17 cellular contexts compared by ENCODE assay signal in genomic region chr11:61514050-61514917, GRCh38. TPM values are rescaled to one million over a fixed set of nuclear protein-coding genes. Genes with fewer than 3 reads are reported as not detected.
A peak's percentile ranks its signal among the peaks of the same experiment; 100 is the strongest.
DNase-seq lines count a peak whose midpoint lies in the region; ATAC-seq and TF ChIP-seq lines count a peak whose summit lies in the region.
"Had no signal": no experiment of that assay in that cellular context is flagged by ENCODE, and none has a peak within 500 bp of the region (broad histone marks: within the 10 kb centered on the region; RNA-seq: fewer than 3 reads in every experiment).

No MANE protein-coding gene starts in this region.

- peak overlapping the region; percentile 42 for H3K4me3 Mint-ChIP-seq in Caco-2 (ENCODE audit: unreplicated experiment)
- no peak overlapping the region for H3K4me3 Mint-ChIP-seq in T-cell
- H3K4me3 Mint-ChIP-seq: endodermal cell; stimulated activated naive CD8-positive, alpha-beta T cell treated with anti-CD3 and anti-CD28 coated beads, Interleukin-15, Interleukin-2, amounts not matched to agents 100 ng/mL and 50 ng/mL, for 24 hours had no signal

- DNase-seq in Caco-2 (peak in 1 of 2 experiments; percentile 55), HT-29 (ENCODE audit: low spot score) (peak; percentile 45), SJCRH30 (peak; percentile 77 to 91), myocyte (ENCODE audit: low read depth) (peak; percentile 27), kidney tubule cell (ENCODE audit: low spot score) (no peak), T-cell (no peak)
- DNase-seq: activated CD4-positive, alpha-beta T cell treated with anti-CD3 and anti-CD28 coated beads for 4 hours; activated gamma-delta T cell; amygdala; endodermal cell; heart right ventricle; Karpas-422; NCI-H1105 had no signal

- H3K4me1 ChIP-seq in Caco-2 (peaks cover 29% of the 10 kb centered on the region), SJCRH30 (peaks cover 43% of the 10 kb centered on the region)

- H3K27me3 Mint-ChIP-seq in Caco-2 (ENCODE audit: insufficient read depth, unreplicated experiment) (no peaks in the 10 kb centered on the region), T-cell (peaks cover 41 to 48% of the 10 kb centered on the region in 2 donors)

- peak overlapping the region; percentile 63 for H3K27ac Mint-ChIP-seq in Caco-2 (ENCODE audit: unreplicated experiment)
- no peak overlapping the region for H3K27ac Mint-ChIP-seq in T-cell
- H3K27ac Mint-ChIP-seq: endodermal cell; stimulated activated naive CD8-positive, alpha-beta T cell treated with anti-CD3 and anti-CD28 coated beads, Interleukin-15, Interleukin-2, amounts not matched to agents 100 ng/mL and 50 ng/mL, for 24 hours had no signal

- H3K36me3 ChIP-seq in Caco-2 (ENCODE audit: control insufficient read depth, insufficient read depth, low read length) (no peaks in the 10 kb centered on the region), SJCRH30 (no peaks in the 10 kb centered on the region)
- H3K36me3 ChIP-seq: heart right ventricle had no signal

- POLR2A ChIA-PET in Caco-2 (lab: Charles Lee), result interaction anchor here (0.6 kb wide), 1 partner anchor 37 kb away, joined by 3 read pairs; no protein-coding TSS in a partner anchor
- POLR2A ChIA-PET in T-cell (lab: Charles Lee), result no interaction called here

- no peaks in the 10 kb centered on the region for H3K27me3 ChIP-seq in Caco-2 (replicated peaks; ENCODE audit: control insufficient read depth, insufficient read depth, low read length)
- H3K27me3 ChIP-seq in SJCRH30, result no peaks in the 10 kb centered on the region

- no peak for TF ChIP-seq CTCF in Caco-2 (IDR thresholded peaks at IDR 0.05; ENCODE audit: insufficient read depth in 1 of 2, low read depth in 1 of 2, low read length in 1 of 2, severe bottlenecking in 1 of 2, unreplicated experiment in 1 of 2)

- H3K9me3 ChIP-seq in Caco-2, result no peaks in the 10 kb centered on the region
- H3K9me3 ChIP-seq in SJCRH30 (replicated peaks), result no peaks in the 10 kb centered on the region
- H3K9me3 ChIP-seq: heart right ventricle had no signal

- ATAC-seq in T-cell (replicated peaks in 1 of 4), result no peak
- ATAC-seq in HG02840 (IDR thresholded peaks at IDR 0.05; ENCODE audit: low FRiP score, unreplicated experiment), result no peak
- ATAC-seq: heart right ventricle had no signal

- peak overlapping the region; percentile 23 for H3K27ac ChIP-seq in SJCRH30
- H3K27ac ChIP-seq: HL-60 had no signal

- H3K4me1 Mint-ChIP-seq in Caco-2 (ENCODE audit: low read depth, unreplicated experiment) (peaks cover 23% of the 10 kb centered on the region), T-cell (peaks cover 9 to 13% (median 12%) of the 10 kb centered on the region in 3 donors)

- H3K36me3 Mint-ChIP-seq in Caco-2 (ENCODE audit: insufficient read depth, unreplicated experiment), result peaks cover 4% of the 10 kb centered on the region
- H3K36me3 Mint-ChIP-seq in T-cell, result no peaks in the 10 kb centered on the region

- H3K9me3 Mint-ChIP-seq in Caco-2 (ENCODE audit: unreplicated experiment) (no peaks in the 10 kb centered on the region), T-cell (no peaks in the 10 kb centered on the region)
- H3K9me3 Mint-ChIP-seq: endodermal cell; stimulated activated naive CD8-positive, alpha-beta T cell treated with anti-CD3 and anti-CD28 coated beads, Interleukin-15, Interleukin-2, amounts not matched to agents 100 ng/mL and 50 ng/mL, for 24 hours had no signal

- H3K4me3 ChIP-seq in Caco-2 (ENCODE audit: low read depth, low read length) (no peak overlapping the region), SJCRH30 (no peak overlapping the region)
- H3K4me3 ChIP-seq: heart right ventricle had no signal

- intact Hi-C loops in Caco-2 (cut with micrococcal nuclease; ENCODE audit: unreplicated experiment), result no loop called here

- CTCF ChIA-PET in Caco-2 (lab: Charles Lee) (interaction anchor here (0.8 to 1.9 kb wide), 9 partner anchors 18 to 219 kb away, joined by 3 to 7 read pairs (median 4); no protein-coding TSS in a partner anchor), T-cell (lab: Charles Lee) (interaction anchor here in 1 of 2 donors (0.8 kb wide), 1 partner anchor 178 kb away, joined by 3 read pairs; no protein-coding TSS in a partner anchor)

- no TSS peak for BruUV-seq in Caco-2 (replicated peaks; lab: Mats Ljungman, UMichigan)

RNA-seq across cellular contexts. Expression of gene LRRC10B, which starts 5.7 kb away (rescaled TPM):
- 0.34 TPM in 1 of 2 replicates, not detected in the other for total RNA-seq in Caco-2 (2022)
- total RNA-seq in HT-29 (2014; rRNA removed; shearing (Covaris generic)), result 6.3 and 7.7 TPM in 2 replicates
- 40.2 and 42.1 TPM in 2 replicates for total RNA-seq in SJCRH30 (2014; rRNA removed; shearing (Covaris generic))
- total RNA-seq in myocyte, result not detected in 2 replicates
- polyA plus RNA-seq in myocyte (2012), result not detected
- total RNA-seq in T-cell, result under 1 TPM in 1 of 5 donors, not detected in 4; 0.21 TPM
- total RNA-seq: Calu3 had no signal

Comparison
In these comparisons a context has a peak if more than half of its experiments do, and no peak if none do; other contexts are left out.
1. DNase-seq: peak in HT-29 (single experiment), SJCRH30 (2 of 2) and myocyte (single experiment); none in kidney tubule cell (single experiment) and T-cell (0 of 34).